Comparison of ENCODE assay signal across 10 cellular contexts in the genomic region with DNA sequence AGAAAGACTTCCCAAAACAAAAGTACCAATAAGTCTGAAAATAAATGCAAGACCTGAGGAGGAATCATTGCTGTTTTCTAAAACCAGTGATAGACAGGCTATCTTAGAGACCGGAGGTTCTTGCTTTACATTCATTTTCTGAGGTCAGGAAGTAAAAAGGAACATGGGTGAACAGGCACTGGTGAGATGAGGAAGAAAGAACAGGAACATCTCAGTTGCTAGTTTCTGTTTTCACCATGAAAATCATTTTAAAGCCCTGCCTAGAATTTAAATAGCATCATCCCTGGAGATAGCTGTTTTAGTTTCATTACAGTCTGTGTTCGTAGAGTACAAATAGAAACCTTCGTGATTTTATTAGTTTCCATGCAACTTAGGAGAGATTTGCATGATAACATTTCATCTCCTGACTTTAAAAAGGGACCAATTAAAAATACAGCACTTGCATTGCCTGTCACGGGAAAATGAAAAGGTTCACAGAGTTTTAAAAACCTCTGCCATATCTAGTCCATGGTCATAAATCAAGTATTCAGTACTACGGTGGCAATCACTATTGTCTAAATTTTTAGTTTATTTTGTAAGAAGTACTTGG. TPM values are rescaled to one million over a fixed set of nuclear protein-coding genes. Genes with fewer than 3 reads are reported as not detected.
DNase-seq lines count a peak whose midpoint lies in the region; ATAC-seq and TF ChIP-seq lines count a peak whose summit lies in the region.
"Had no signal": no experiment of that assay in that cellular context is flagged by ENCODE, and none has a peak within 500 bp of the region (broad histone marks: within the 10 kb centered on the region; RNA-seq: fewer than 3 reads in every experiment).

No MANE protein-coding gene starts in this region.

- H3K79me1 ChIP-seq in trophoblast cell (ENCODE audit: low read length): no peaks in the 10 kb centered on the region

- H3K4me3 ChIP-seq in trophoblast cell (ENCODE audit: low read depth, low read length): no peak overlapping the region

- no peaks in the 10 kb centered on the region for H3K79me2 ChIP-seq in trophoblast cell (ENCODE audit: control insufficient read depth, insufficient read depth, low read length, poor library complexity)

- no peak overlapping the region for H2AK5ac ChIP-seq in trophoblast cell (ENCODE audit: low read length)

- H3K4me1 Mint-ChIP-seq in mesothelial cell of epicardium: peaks cover 25% of the 10 kb centered on the region

- no peak overlapping the region for H2BK120ac ChIP-seq in trophoblast cell (ENCODE audit: insufficient read depth, low read length, poor library complexity)

- H3K4ac ChIP-seq in trophoblast cell (ENCODE audit: low read depth, low read length): no peak overlapping the region

- peak; percentile 41 to 93 for DNase-seq in NOMO-1 (lab: John Stamatoyannopoulos, UW; ENCODE audit: unreplicated experiment in 2 of 2)
- DNase-seq in mesothelial cell of epicardium (ENCODE audit: low spot score in 2 of 2, unreplicated experiment in 2 of 2): no peak
- no peak for DNase-seq in trophoblast cell
- DNase-seq in retina: no peak
- no peak for DNase-seq in cerebellar nuclear complex (lab: John Stamatoyannopoulos, UW)
- DNase-seq: activated CD4-positive, alpha-beta memory T cell treated with anti-CD3 and anti-CD28 coated beads, Interleukin-2, amount 10 ng/mL, durations not matched to agents 7 days and 5 days; NCI-H345 had no signal

- H3K9ac ChIP-seq in trophoblast cell (ENCODE audit: low read length): no peak overlapping the region

- no peak overlapping the region for H3K4me3 Mint-ChIP-seq in mesothelial cell of epicardium
- H3K4me3 Mint-ChIP-seq: activated CD4-positive, alpha-beta memory T cell treated with anti-CD3 and anti-CD28 coated beads, Interleukin-2, amount 10 ng/mL, durations not matched to agents 7 days and 5 days had no signal

- no peaks in the 10 kb centered on the region for H3K36me3 Mint-ChIP-seq in mesothelial cell of epicardium

- no peak for TF ChIP-seq CTCF in mesothelial cell of epicardium (IDR thresholded peaks at IDR 0.05; ENCODE audit: unreplicated experiment)

- H2AFZ ChIP-seq in trophoblast cell (ENCODE audit: insufficient read depth, low read length, poor library complexity): no peak overlapping the region

- no peak overlapping the region for H2BK12ac ChIP-seq in trophoblast cell (ENCODE audit: low read length)

- no peaks in the 10 kb centered on the region for H3K9me3 Mint-ChIP-seq in mesothelial cell of epicardium
- H3K9me3 Mint-ChIP-seq: activated CD4-positive, alpha-beta memory T cell treated with anti-CD3 and anti-CD28 coated beads, Interleukin-2, amount 10 ng/mL, durations not matched to agents 7 days and 5 days had no signal

- H3K9me3 ChIP-seq in trophoblast cell (ENCODE audit: insufficient read depth, low read depth, low read length): no peaks in the 10 kb centered on the region

- H3K4me2 ChIP-seq in trophoblast cell (ENCODE audit: low read length): no peak overlapping the region

- H3K14ac ChIP-seq in trophoblast cell (ENCODE audit: low read length): no peak overlapping the region

- no peaks in the 10 kb centered on the region for H3K27me3 Mint-ChIP-seq in mesothelial cell of epicardium (ENCODE audit: low read depth)

- no peaks in the 10 kb centered on the region for H3K4me1 ChIP-seq in trophoblast cell (ENCODE audit: control insufficient read depth in 1 of 2, insufficient read depth in 2 of 2, low read length in 2 of 2)

- H4K8ac ChIP-seq in trophoblast cell (ENCODE audit: low read depth, low read length): no peak overlapping the region

- no peak overlapping the region for H3K18ac ChIP-seq in trophoblast cell (ENCODE audit: low read length)

- H3K27ac ChIP-seq in trophoblast cell (ENCODE audit: low read depth, low read length): no peak overlapping the region

- H3K27me3 ChIP-seq in trophoblast cell (ENCODE audit: insufficient read depth, low read length): no peaks in the 10 kb centered on the region

- H3K27ac Mint-ChIP-seq in mesothelial cell of epicardium: peak overlapping the region; percentile 28
- H3K27ac Mint-ChIP-seq: activated CD4-positive, alpha-beta memory T cell treated with anti-CD3 and anti-CD28 coated beads, Interleukin-2, amount 10 ng/mL, durations not matched to agents 7 days and 5 days had no signal

- no peak overlapping the region for H2BK5ac ChIP-seq in trophoblast cell (ENCODE audit: low read depth, low read length, poor library complexity)

- H3K36me3 ChIP-seq in trophoblast cell (ENCODE audit: control insufficient read depth in 1 of 2, insufficient read depth in 2 of 2, low read length in 2 of 2): peaks cover 8 to 18% of the 10 kb centered on the region in 2 experiments

- no CpG with 5 or more reads among the region's 5 CpGs for whole genome bisulfite sequencing in trophoblast cell (ENCODE audit: extremely low coverage, insufficient coverage, insufficient read length)

- no peak overlapping the region for H4K91ac ChIP-seq in trophoblast cell (ENCODE audit: low read depth, low read length)

- H4K12ac ChIP-seq in trophoblast cell (ENCODE audit: low read depth, low read length): no peak overlapping the region

- H3K23ac ChIP-seq in trophoblast cell (ENCODE audit: low read length): no peak overlapping the region

- ATAC-seq in GM18867 (IDR thresholded peaks at IDR 0.05; ENCODE audit: unreplicated experiment) (peak; percentile 55), HG02852 (IDR thresholded peaks at IDR 0.05; ENCODE audit: unreplicated experiment) (peak; percentile 79), GM19035 (IDR thresholded peaks at IDR 0.05; ENCODE audit: unreplicated experiment) (no peak)

RNA-seq across cellular contexts. Expression of a gene that starts 14.7 kb away (rescaled TPM):
- 38.4 to 44.0 TPM (median 41.3 TPM) in 3 replicates for total RNA-seq in mesothelial cell of epicardium
- polyA plus RNA-seq in trophoblast cell (2013): 130 and 138 TPM in 2 replicates

Comparison
In these comparisons a context has a peak if more than half of its experiments do, and no peak if none do; other contexts are left out.
1. DNase-seq: peak in NOMO-1 (2 of 2); none in mesothelial cell of epicardium (0 of 2), trophoblast cell (0 of 2), retina (single experiment) and cerebellar nuclear complex (0 of 2).